ENCODE assay signal across 8 cellular contexts in the genomic region with DNA sequence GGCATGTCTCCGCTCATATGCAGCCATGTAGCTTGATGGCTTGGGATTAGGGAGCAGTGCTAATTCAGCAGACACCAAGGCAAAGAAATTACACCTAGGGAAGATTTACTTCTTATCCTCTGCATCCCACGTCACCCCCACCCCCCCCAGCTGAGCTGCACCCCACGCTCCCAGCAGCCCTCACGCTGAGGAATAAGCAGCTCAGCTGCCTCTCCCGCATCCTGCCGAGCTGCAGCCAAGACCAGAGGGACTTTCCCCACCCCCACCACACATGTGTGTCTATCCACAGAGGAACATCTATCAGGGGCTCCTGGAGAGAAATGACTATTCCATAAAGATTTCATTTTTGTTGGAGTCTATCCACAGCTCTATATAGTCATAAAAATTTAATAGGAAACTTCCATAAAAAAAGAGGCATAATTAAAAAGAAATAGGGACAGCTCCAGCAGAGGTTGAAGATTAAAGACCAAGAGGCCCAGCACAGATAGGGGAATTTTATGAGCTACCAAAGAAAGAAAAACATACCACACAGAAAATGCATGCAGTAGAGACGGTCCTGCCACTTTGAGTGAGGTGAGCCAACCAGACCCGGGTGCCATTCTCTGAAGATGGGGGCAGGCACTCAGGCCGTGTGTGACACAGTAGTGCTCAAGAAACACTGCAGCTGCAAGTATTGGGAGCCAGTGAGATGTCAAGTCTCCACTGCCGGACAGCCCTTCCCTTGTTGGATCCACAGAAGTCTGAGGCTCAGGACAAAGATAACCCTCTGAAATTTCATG.
A peak's percentile ranks its signal among the peaks of the same experiment; 100 is the strongest.
DNase-seq lines count a peak whose midpoint lies in the region; ATAC-seq, FAIRE-seq and TF ChIP-seq lines count a peak whose summit lies in the region.
"Not testable (repeated sequence)": the region's sequence is repeated elsewhere in the genome, so short reads cannot be mapped to it uniquely, and the experiment has no call there.

No MANE protein-coding gene starts in this region.

- not testable (repeated sequence) for H3K4me2 ChIP-seq in astrocyte (ENCODE audit: low read length)

- TF ChIP-seq POLR2A in transverse colon (IDR thresholded peaks at IDR 0.05): not testable (repeated sequence)

- not testable (repeated sequence) for FAIRE-seq in astrocyte (lab: Jason Lieb, UNC)

- H3K9ac ChIP-seq in astrocyte (ENCODE audit: low read length): not testable (repeated sequence)

- not testable (repeated sequence) for H3K4me1 ChIP-seq in astrocyte (ENCODE audit: insufficient read depth, low read length); mucosa of descending colon (ENCODE audit: low read depth); transverse colon

- not testable (repeated sequence) for H4K20me1 ChIP-seq in astrocyte (ENCODE audit: insufficient read depth, low read length)

- H3K9me3 ChIP-seq in astrocyte (ENCODE audit: insufficient read depth, low read depth, low read length); mucosa of descending colon; transverse colon: not testable (repeated sequence)

- H3K4me1 Mint-ChIP-seq in T-helper 2 cell treated with Interferon-gamma antibody and Interleukin-4, amounts not matched to agents 5 μg/mL and 100 μg/mL, for 36 hours (ENCODE audit: low read depth); astrocyte (ENCODE audit: low read depth, unreplicated experiment): not testable (repeated sequence)

- TF ChIP-seq EP300 in transverse colon (IDR thresholded peaks at IDR 0.05; ENCODE audit: low read depth): not testable (repeated sequence)

- 32% methylated on average over 6 of the region's 10 CpGs; no CpG with 5 or more reads in 1 of the 2 donors for WGBS in transverse colon (ENCODE audit: low coverage in 1 of 2), 2 donors

- ATAC-seq in mucosa of descending colon: peak; percentile 67

- H3K9me3 Mint-ChIP-seq in T-helper 2 cell treated with Interferon-gamma antibody and Interleukin-4, amounts not matched to agents 5 μg/mL and 100 μg/mL, for 36 hours; astrocyte (ENCODE audit: unreplicated experiment): not testable (repeated sequence)

- in situ Hi-C loops in transverse colon (cut with MboI; ENCODE audit: low pct_ligation_motif_present in 1 of 4, low pct_unique_long_range_greater_than_20kb in 1 of 4, low sequenced_read_pairs in 3 of 4): not testable (repeated sequence)

- DNase-seq in GM04504 (ENCODE audit: low read depth) (peak; percentile 14), activated T-cell treated with anti-CD3 and anti-CD28 coated beads for 4 hours (peak; percentile 38), astrocyte (ENCODE audit: low read depth) (peak; percentile 64), fibroblast of villous mesenchyme (ENCODE audit: low read depth) (peak; percentile 67), mucosa of descending colon (peak; percentile 16 to 65 (median 29)), transverse colon (peak; percentile 25)
- DNase-seq in T-helper 2 cell treated with Interferon-gamma antibody and Interleukin-4, amounts not matched to agents 5 μg/mL and 100 μg/mL, for 36 hours (ENCODE audit: low spot score): peak; percentile 63
- DNase-seq in stimulated activated CD4-positive, alpha-beta T cell treated with anti-CD3 and anti-CD28 coated beads, Interleukin-2, amount 100 ng/mL, for 24 hours: peak; percentile 74 to 79

- not testable (repeated sequence) for H3K27me3 ChIP-seq in astrocyte (ENCODE audit: insufficient read depth, low read length); transverse colon

- H3K4me3 Mint-ChIP-seq in T-helper 2 cell treated with Interferon-gamma antibody and Interleukin-4, amounts not matched to agents 5 μg/mL and 100 μg/mL, for 36 hours; astrocyte (ENCODE audit: unreplicated experiment): not testable (repeated sequence)

- not testable (repeated sequence) for H3K27me3 Mint-ChIP-seq in T-helper 2 cell treated with Interferon-gamma antibody and Interleukin-4, amounts not matched to agents 5 μg/mL and 100 μg/mL, for 36 hours (ENCODE audit: low read depth); astrocyte (ENCODE audit: low read depth, unreplicated experiment)

- H3K27ac Mint-ChIP-seq in T-helper 2 cell treated with Interferon-gamma antibody and Interleukin-4, amounts not matched to agents 5 μg/mL and 100 μg/mL, for 36 hours; astrocyte (ENCODE audit: unreplicated experiment): not testable (repeated sequence)

- not testable (repeated sequence) for H3K36me3 ChIP-seq in astrocyte (ENCODE audit: insufficient read depth, low read length); mucosa of descending colon (ENCODE audit: low read depth); transverse colon

- H2AFZ ChIP-seq in astrocyte (ENCODE audit: low read depth, low read length): not testable (repeated sequence)

- intact Hi-C loops in mucosa of descending colon (cut with DNase I, micrococcal nuclease); transverse colon (cut with DNase I; ENCODE audit: low total_unique reads): not testable (repeated sequence)

- TF ChIP-seq CTCF in astrocyte (IDR thresholded peaks at IDR 0.05; ENCODE audit: insufficient read depth, low read depth, low read length); fibroblast of villous mesenchyme (IDR thresholded peaks at IDR 0.05; ENCODE audit: insufficient read depth, low read depth, low read length); mucosa of descending colon (IDR thresholded peaks at IDR 0.05); transverse colon (IDR thresholded peaks at IDR 0.05): not testable (repeated sequence)

- not testable (repeated sequence) for H3K4me3 ChIP-seq in astrocyte (ENCODE audit: insufficient read depth, low read depth, low read length); fibroblast of villous mesenchyme (ENCODE audit: low read depth, low read length); mucosa of descending colon; transverse colon

- H3K27ac ChIP-seq in astrocyte (ENCODE audit: low read depth, low read length); transverse colon: not testable (repeated sequence)

- peaks cover 17% of the 10 kb centered on the region for H3K79me2 ChIP-seq in astrocyte (ENCODE audit: insufficient read depth, low read length)

- H3K36me3 Mint-ChIP-seq in T-helper 2 cell treated with Interferon-gamma antibody and Interleukin-4, amounts not matched to agents 5 μg/mL and 100 μg/mL, for 36 hours (ENCODE audit: low read depth); astrocyte (ENCODE audit: low read depth, unreplicated experiment): not testable (repeated sequence)

Comparison
In these comparisons a context has a peak if more than half of its experiments do, and no peak if none do; other contexts are left out.
1. DNase-seq: peak in every context shown above with its lines; median percentile 76 in stimulated activated CD4-positive, alpha-beta T cell treated with anti-CD3 and anti-CD28 coated beads, Interleukin-2, amount 100 ng/mL, for 24 hours; 67 in fibroblast of villous mesenchyme; 64 in astrocyte; 63 in T-helper 2 cell treated with Interferon-gamma antibody and Interleukin-4, amounts not matched to agents 5 μg/mL and 100 μg/mL, for 36 hours; 38 in activated T-cell treated with anti-CD3 and anti-CD28 coated beads for 4 hours; 29 in mucosa of descending colon; 25 in transverse colon; 14 in GM04504.